1 cellular context compared by ENCODE assay signal in the genomic region with DNA sequence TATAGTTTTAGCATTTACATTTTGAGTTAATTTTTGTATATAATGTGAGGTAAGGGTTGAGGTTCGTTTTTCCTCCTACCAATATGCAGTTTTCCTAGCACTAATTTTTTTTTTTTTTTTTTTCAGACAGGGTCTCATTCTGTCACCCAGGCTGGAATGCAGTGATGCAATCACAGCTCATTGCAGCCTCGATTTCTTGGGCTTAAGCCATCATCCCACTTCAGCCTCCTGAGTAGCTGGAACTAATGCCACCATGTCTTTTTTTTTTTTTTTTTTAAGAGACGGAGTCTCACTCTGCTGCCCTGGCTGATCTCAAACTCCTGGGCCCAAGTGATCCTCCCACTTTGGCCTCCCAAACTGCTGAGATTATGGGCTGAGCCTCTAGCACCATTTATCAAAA.
TF ChIP-seq lines count a peak whose summit lies in the region.

No MANE protein-coding gene starts in this region.

TF ChIP-seq in K562, 482 proteins besides CTCF, POLR2A, EP300 and RAD21:
- no peak for TF ChIP-seq SPI1 (IDR thresholded peaks at IDR 0.05; ENCODE audit: borderline replicate concordance, low read depth, low read length)
- TF ChIP-seq CEBPB (tag; IDR thresholded peaks at IDR 0.05), result peak; percentile 28; the same call in 1 of the 2 replicates
- TF ChIP-seq CEBPG (CRISPR knock-in tag; IDR thresholded peaks at IDR 0.05), result peak; percentile 55; the same call in 1 of the 2 replicates
- peak; percentile 44 to 61; a peak in 3 of 4 replicates for TF ChIP-seq CEBPG (tag; conservative IDR thresholded peaks at IDR 0.05 in 1 of 2, IDR thresholded peaks at IDR 0.05 in 1 of 2)
- TF ChIP-seq, protein P1, sequence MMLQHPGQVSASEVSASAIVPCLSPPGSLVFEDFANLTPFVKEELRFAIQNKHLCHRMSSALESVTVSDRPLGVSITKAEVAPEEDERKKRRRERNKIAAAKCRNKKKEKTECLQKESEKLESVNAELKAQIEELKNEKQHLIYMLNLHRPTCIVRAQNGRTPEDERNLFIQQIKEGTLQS (IDR thresholded peaks at IDR 0.05), result peak; percentile 86
- TF ChIP-seq, protein P1 (CRISPR knock-in tag; conservative IDR thresholded peaks at IDR 0.05), result no peak
